Comparison of ENCODE assay signal across 16 cellular contexts in the genomic region with DNA sequence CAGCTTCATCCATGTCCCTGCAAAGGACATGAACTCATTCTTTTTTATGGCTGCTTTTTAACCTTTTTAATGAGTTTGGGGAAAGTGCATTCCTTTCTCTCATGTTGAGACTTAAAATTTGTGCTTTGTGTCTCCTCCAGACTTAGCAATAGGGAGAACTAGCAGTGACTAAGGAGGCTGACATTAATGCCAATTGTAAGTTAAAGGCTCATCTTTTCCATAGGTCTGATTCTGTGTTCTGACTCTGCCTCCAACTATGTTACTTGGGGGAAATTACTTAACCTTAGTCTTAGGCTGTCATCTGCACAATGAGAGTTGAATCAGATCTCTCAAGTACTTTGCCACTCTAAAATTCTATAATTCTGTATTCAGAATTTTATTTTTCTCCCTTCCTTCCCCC. TPM values are rescaled to one million over a fixed set of nuclear protein-coding genes. Genes with fewer than 3 reads are reported as not detected.
DNase-seq lines count a peak whose midpoint lies in the region; ATAC-seq and TF ChIP-seq lines count a peak whose summit lies in the region.
"Had no signal": no experiment of that assay in that cellular context is flagged by ENCODE, and none has a peak within 500 bp of the region (broad histone marks: within the 10 kb centered on the region; RNA-seq: fewer than 3 reads in every experiment).

No MANE protein-coding gene starts in this region.

- no peaks in the 10 kb centered on the region; the same call in 1 of the 2 replicates for H3K36me3 ChIP-seq in Caco-2 (ENCODE audit: control insufficient read depth, insufficient read depth, low read length)

- CTCF ChIA-PET in AG04449 (lab: Yijun Ruan, JAX) (interaction anchor here (1.5 to 3.0 kb wide), 2 partner anchors 9 to 74 kb away, joined by 5 to 19 read pairs; no protein-coding TSS in a partner anchor), Caco-2 (lab: Charles Lee) (interaction anchor here (0.6 kb wide), 1 partner anchor 9 kb away, joined by 3 read pairs; no protein-coding TSS in a partner anchor)

- POLR2A ChIA-PET in AG04449 (lab: Yijun Ruan, JAX) (no interaction called here), Caco-2 (lab: Charles Lee) (no interaction called here)

- no TSS peak for BruUV-seq in Caco-2 (replicated peaks; lab: Mats Ljungman, UMichigan)

- no peaks in the 10 kb centered on the region for H3K9me3 Mint-ChIP-seq in activated naive CD8-positive, alpha-beta T cell (ENCODE audit: low read depth)
- no peaks in the 10 kb centered on the region for H3K9me3 Mint-ChIP-seq in Caco-2 (ENCODE audit: unreplicated experiment)
- H3K9me3 Mint-ChIP-seq: effector memory CD8-positive, alpha-beta T cell had no signal

- H3K4me3 Mint-ChIP-seq in activated naive CD8-positive, alpha-beta T cell = no peak overlapping the region
- H3K4me3 Mint-ChIP-seq in Caco-2 (ENCODE audit: unreplicated experiment) = no peak overlapping the region
- H3K4me3 Mint-ChIP-seq: effector memory CD8-positive, alpha-beta T cell had no signal

- no peak for TF ChIP-seq CTCF in AG04449 (IDR thresholded peaks at IDR 0.05; ENCODE audit: insufficient read depth, low read length, missing control alignments)
- TF ChIP-seq CTCF in foreskin keratinocyte (conservative IDR thresholded peaks at IDR 0.05) = no peak
- TF ChIP-seq CTCF in Caco-2 (IDR thresholded peaks at IDR 0.05; ENCODE audit: insufficient read depth in 1 of 2, low read depth in 1 of 2, low read length in 1 of 2, severe bottlenecking in 1 of 2, unreplicated experiment in 1 of 2) = no peak

- H3K4me1 Mint-ChIP-seq in activated naive CD8-positive, alpha-beta T cell (ENCODE audit: low read depth) = peaks cover 5% of the 10 kb centered on the region
- no peaks in the 10 kb centered on the region for H3K4me1 Mint-ChIP-seq in Caco-2 (ENCODE audit: low read depth, unreplicated experiment)

- DNase-seq in AG04449 (ENCODE audit: low read depth, low spot score) (peak; percentile 82), EL (peak; percentile 76), foreskin keratinocyte (peak in 1 of 2 donors; percentile 76), Caco-2 (no peak), HUDEP-2 (lab: John Stamatoyannopoulos, UW; ENCODE audit: unreplicated experiment in 76 of 76) (no peak)
- DNase-seq: anterior cingulate cortex; effector memory CD8-positive, alpha-beta T cell; head of caudate nucleus; NCI-H2107; NCI-H774 had no signal

- no peaks in the 10 kb centered on the region for H3K36me3 Mint-ChIP-seq in activated naive CD8-positive, alpha-beta T cell
- peaks cover 33% of the 10 kb centered on the region for H3K36me3 Mint-ChIP-seq in Caco-2 (ENCODE audit: insufficient read depth, unreplicated experiment)

- H3K4me1 ChIP-seq in foreskin keratinocyte (no peaks in the 10 kb centered on the region), Caco-2 (peaks cover 5% of the 10 kb centered on the region; the same call in 1 of the 2 replicates)

- intact Hi-C loops in Caco-2 (cut with micrococcal nuclease; ENCODE audit: unreplicated experiment) = no loop called here

- no peaks in the 10 kb centered on the region for H3K27me3 Mint-ChIP-seq in activated naive CD8-positive, alpha-beta T cell
- no peaks in the 10 kb centered on the region for H3K27me3 Mint-ChIP-seq in Caco-2 (ENCODE audit: insufficient read depth, unreplicated experiment)
- H3K27me3 Mint-ChIP-seq: effector memory CD8-positive, alpha-beta T cell had no signal

- no peaks in the 10 kb centered on the region for H3K27me3 ChIP-seq in foreskin keratinocyte
- H3K27me3 ChIP-seq in Caco-2 (replicated peaks; ENCODE audit: control insufficient read depth, insufficient read depth, low read length) = no peaks in the 10 kb centered on the region

- H3K9me3 ChIP-seq in Caco-2 = no peaks in the 10 kb centered on the region

- H3K4me3 ChIP-seq in AG04449 (ENCODE audit: low read depth, low read length) (no peak overlapping the region), Caco-2 (ENCODE audit: low read depth, low read length) (no peak overlapping the region)

- no peak overlapping the region for H3K27ac ChIP-seq in foreskin keratinocyte
- H3K27ac ChIP-seq: C4-2B, RWPE1 had no signal

- peak overlapping the region; percentile 56 for H3K27ac Mint-ChIP-seq in activated naive CD8-positive, alpha-beta T cell
- H3K27ac Mint-ChIP-seq in Caco-2 (ENCODE audit: unreplicated experiment) = no peak overlapping the region
- H3K27ac Mint-ChIP-seq: effector memory CD8-positive, alpha-beta T cell had no signal

- ATAC-seq in foreskin keratinocyte = peak; percentile 37
- ATAC-seq in HG03354 (IDR thresholded peaks at IDR 0.05; ENCODE audit: poor library complexity, severe bottlenecking, unreplicated experiment) = no peak
- no peak for ATAC-seq in HG03520 (IDR thresholded peaks at IDR 0.05; ENCODE audit: unreplicated experiment)
- ATAC-seq: effector memory CD8-positive, alpha-beta T cell; HCT116 had no signal

RNA-seq across cellular contexts. Expression of a gene that starts 17.5 kb away (rescaled TPM):
- total RNA-seq in foreskin keratinocyte (15.7 and 18.1 TPM in 2 replicates), Caco-2 (2022) (34.4 and 38.5 TPM in 2 replicates)
- polyA plus RNA-seq in foreskin keratinocyte = 9.7 and 11.2 TPM in 2 replicates

RNA-seq across cellular contexts. Expression of a gene that starts 58.6 kb away (rescaled TPM):
- 9.0 and 12.1 TPM in 2 replicates for total RNA-seq in foreskin keratinocyte
- 7.9 and 9.6 TPM in 2 replicates for polyA plus RNA-seq in foreskin keratinocyte
- total RNA-seq in Caco-2 (2022) = 11.6 and 11.7 TPM in 2 replicates

Comparison
In these comparisons a context has a peak if more than half of its experiments do, and no peak if none do; other contexts are left out.
1. DNase-seq: peak in AG04449 (single experiment) and EL (single experiment); none in Caco-2 (0 of 2) and HUDEP-2 (0 of 76).